Comparison of ENCODE assay signal across 1 cellular context in the genomic region with DNA sequence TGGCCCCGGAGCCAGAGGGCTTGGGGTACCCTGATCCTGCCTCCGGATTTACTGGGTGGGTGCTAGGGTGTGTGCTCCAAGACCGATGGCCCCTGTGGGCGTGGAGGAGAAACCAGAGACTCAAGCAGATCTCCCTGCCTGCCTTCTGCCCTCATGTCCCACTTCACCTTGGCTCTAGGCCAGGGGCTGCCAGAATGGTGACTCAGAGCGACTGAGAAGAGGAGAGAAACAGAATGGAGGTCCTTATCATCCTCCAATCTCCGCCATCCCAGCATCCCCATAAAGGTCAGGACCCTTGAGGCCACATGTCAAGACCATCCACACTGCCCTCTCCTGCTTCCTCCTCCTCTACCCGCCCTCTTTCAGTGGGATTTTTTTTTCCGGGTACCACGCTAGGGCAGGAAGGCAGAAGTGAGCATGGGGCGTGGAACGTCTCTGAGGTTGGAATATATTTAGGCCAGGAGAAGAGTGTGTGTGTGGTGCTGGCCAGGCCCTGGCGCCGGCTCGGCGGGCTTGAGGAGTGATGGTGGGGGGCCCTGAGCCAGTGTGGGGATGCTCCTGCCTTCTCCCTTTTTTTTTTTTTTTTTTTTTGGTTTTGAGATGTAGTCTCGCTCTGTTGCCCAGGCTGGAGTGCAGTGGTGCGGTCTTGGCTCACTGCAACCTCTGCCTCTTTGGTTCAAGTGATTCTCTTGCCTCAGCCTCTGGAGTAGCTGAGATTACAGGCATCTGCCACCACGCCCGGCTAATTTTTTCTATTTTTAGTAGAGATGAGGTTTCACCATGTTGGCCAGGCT.
TF ChIP-seq lines count a peak whose summit lies in the region.

No MANE protein-coding gene starts in this region.

TF ChIP-seq in HepG2, 621 proteins besides CTCF, POLR2A, EP300 and RAD21:
- peak; percentile 82 for TF ChIP-seq FOSL2 (CRISPR knock-in tag; IDR thresholded peaks at IDR 0.05)
- no peak for TF ChIP-seq SP4 (CRISPR knock-in tag; IDR thresholded peaks at IDR 0.05)
